In the genomic region with DNA sequence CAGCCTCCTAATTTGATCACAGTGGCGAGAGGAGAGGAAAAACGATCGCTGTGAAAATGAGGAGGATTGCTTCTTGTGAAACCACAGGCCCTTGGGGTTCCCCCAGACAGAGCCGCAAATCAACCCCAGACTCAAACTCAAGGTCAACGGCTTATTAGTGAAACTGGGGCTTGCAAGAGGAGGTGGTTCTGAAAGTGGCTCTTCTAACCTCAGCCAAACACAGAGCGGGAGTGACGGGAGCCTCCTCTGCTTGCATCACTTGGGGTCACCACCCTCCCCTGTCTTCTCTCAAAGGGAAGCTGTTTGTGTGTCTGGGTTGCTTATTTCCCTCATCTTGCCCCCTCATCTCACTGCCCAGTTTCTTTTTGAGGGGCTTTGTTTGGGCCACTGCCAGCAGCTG, we compare ENCODE assay signal across 10 cellular contexts. TPM values are rescaled to one million over a fixed set of nuclear protein-coding genes. Genes with fewer than 3 reads are reported as not detected.
DNase-seq lines count a peak whose midpoint lies in the region; ATAC-seq and TF ChIP-seq lines count a peak whose summit lies in the region.
"Had no signal": no experiment of that assay in that cellular context is flagged by ENCODE, and none has a peak within 500 bp of the region (broad histone marks: within the 10 kb centered on the region; RNA-seq: fewer than 3 reads in every experiment).

No MANE protein-coding gene starts in this region.

- DNase-seq in central memory CD8-positive, alpha-beta T cell (ENCODE audit: low spot score in 2 of 2), result no peak
- DNase-seq in NCI-H82 (lab: John Stamatoyannopoulos, UW), result no peak
- DNase-seq in Calu3, result no peak
- no peak for DNase-seq in Right ventricle myocardium superior
- DNase-seq in spleen, result no peak
- DNase-seq: trophoblast cell had no signal

- TF ChIP-seq POLR2A in spleen (IDR thresholded peaks at IDR 0.05), result no peak

- TF ChIP-seq CTCF in Calu3 (IDR thresholded peaks at IDR 0.05; ENCODE audit: unreplicated experiment) (no peak), spleen (IDR thresholded peaks at IDR 0.05 in 8 of 11, conservative IDR thresholded peaks at IDR 0.05 in 3 of 11) (no peak)

- H3K27ac Mint-ChIP-seq in central memory CD8-positive, alpha-beta T cell (ENCODE audit: low read depth), result no peak overlapping the region
- no peak overlapping the region for H3K27ac Mint-ChIP-seq in Calu3 (ENCODE audit: unreplicated experiment)

- no peaks in the 10 kb centered on the region for H3K36me3 ChIP-seq in spleen

- ATAC-seq in GM18517 (IDR thresholded peaks at IDR 0.05; ENCODE audit: unreplicated experiment) (peak; percentile 74), GM19328 (IDR thresholded peaks at IDR 0.05; ENCODE audit: unreplicated experiment) (peak; percentile 78), HG03095 (IDR thresholded peaks at IDR 0.05; ENCODE audit: unreplicated experiment) (peak; percentile 87), Right ventricle myocardium superior (ENCODE audit: poor library complexity) (no peak)
- peak; percentile 52 for ATAC-seq in central memory CD8-positive, alpha-beta T cell (replicated peaks; ENCODE audit: extremely low read depth, poor library complexity, severe bottlenecking)

- CTCF ChIA-PET in Calu3 (lab: Charles Lee), result no interaction called here

- no peak overlapping the region for H3K4me3 ChIP-seq in spleen

- no peak overlapping the region for H3K27ac ChIP-seq in spleen

- H3K9me3 ChIP-seq in spleen, result no peaks in the 10 kb centered on the region

- peaks cover 6% of the 10 kb centered on the region for H3K4me1 Mint-ChIP-seq in central memory CD8-positive, alpha-beta T cell
- H3K4me1 Mint-ChIP-seq in Calu3 (ENCODE audit: low read depth, unreplicated experiment), result no peaks in the 10 kb centered on the region

- peaks cover 0 to 85% (median 37%) of the 10 kb centered on the region in 7 donors for H3K27me3 ChIP-seq in spleen (replicated peaks in 1 of 7)

- H3K4me1 ChIP-seq in spleen, result peaks cover 0 to 7% (median 0%) of the 10 kb centered on the region in 6 donors

- 38 to 61% (median 40%) methylated on average over 7 of the region's 7 CpGs for WGBS in spleen, 5 donors

- H3K36me3 Mint-ChIP-seq in central memory CD8-positive, alpha-beta T cell (ENCODE audit: insufficient read depth), result no peaks in the 10 kb centered on the region
- no peaks in the 10 kb centered on the region for H3K36me3 Mint-ChIP-seq in Calu3 (ENCODE audit: insufficient read depth, unreplicated experiment)

- no peak overlapping the region for H3K4me3 Mint-ChIP-seq in central memory CD8-positive, alpha-beta T cell
- H3K4me3 Mint-ChIP-seq in Calu3 (ENCODE audit: low read depth, unreplicated experiment), result no peak overlapping the region

- no TSS peak for BruUV-seq in Calu3 (replicated peaks; lab: Mats Ljungman, UMichigan)

- H3K9me3 Mint-ChIP-seq in central memory CD8-positive, alpha-beta T cell, result no peaks in the 10 kb centered on the region
- no peaks in the 10 kb centered on the region for H3K9me3 Mint-ChIP-seq in Calu3 (ENCODE audit: low read depth, unreplicated experiment)

- peaks cover 45% of the 10 kb centered on the region for H3K27me3 Mint-ChIP-seq in central memory CD8-positive, alpha-beta T cell
- peaks cover 60% of the 10 kb centered on the region for H3K27me3 Mint-ChIP-seq in Calu3 (ENCODE audit: unreplicated experiment)

- intact Hi-C loops in Calu3 (cut with micrococcal nuclease; ENCODE audit: unreplicated experiment), result no loop called here
- intact Hi-C loops in Right ventricle myocardium superior (cut with DNase I), result loop anchor here (10.0 kb wide), 2 partner anchors 111 to 209 kb away; no protein-coding TSS in a partner anchor
- intact Hi-C loops in spleen (cut with DNase I; ENCODE audit: low total_unique reads), result no loop called here

RNA-seq across cellular contexts. Expression of a gene that starts 28.7 kb away (rescaled TPM):
- total RNA-seq in Calu3 (2022) (23.2 and 23.7 TPM in 2 replicates), Right ventricle myocardium superior (10.9 TPM), spleen (10 to 100 TPM in 6 of 7 donors, 1 to 10 TPM in 1; 8.1 to 14.2 (median 13.5) TPM)
- polyA plus RNA-seq in spleen, result 10 to 100 TPM; 12.8 to 13.6 (median 12.9) TPM

RNA-seq across cellular contexts. Expression of a gene that starts 37.7 kb away (rescaled TPM):
- total RNA-seq in Calu3 (2022), result 4.8 and 10.2 TPM in 2 replicates
- total RNA-seq in Right ventricle myocardium superior, result 6.5 TPM
- total RNA-seq in spleen, result under 1 TPM in 1 of 7 donors, not detected in 6; 0.11 TPM
- not detected for polyA plus RNA-seq in spleen
- total RNA-seq: NCI-H460 had no signal
